15 cellular contexts compared by ENCODE assay signal in the genomic region with DNA sequence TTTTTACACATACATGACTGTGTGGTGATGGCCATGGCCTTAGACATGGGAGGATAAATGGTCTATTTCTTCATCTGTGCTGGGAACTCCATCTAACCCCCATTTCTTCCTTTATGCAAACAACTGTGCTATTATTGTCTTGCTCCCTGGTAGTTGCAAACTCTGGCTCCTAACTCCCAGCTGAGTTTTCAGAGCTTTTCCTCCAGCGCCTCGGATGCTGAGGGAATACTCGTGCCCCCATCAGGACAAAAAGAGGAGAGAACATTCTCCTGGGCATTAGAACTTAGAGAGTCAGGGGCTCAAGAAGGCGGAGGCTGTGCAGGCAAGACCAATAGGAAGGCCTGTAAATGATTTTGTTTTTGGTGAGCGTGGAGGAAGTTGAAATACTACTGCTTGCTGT. TPM values are rescaled to one million over a fixed set of nuclear protein-coding genes. Genes with fewer than 3 reads are reported as not detected.
DNase-seq lines count a peak whose midpoint lies in the region; ATAC-seq and TF ChIP-seq lines count a peak whose summit lies in the region.
"Had no signal": no experiment of that assay in that cellular context is flagged by ENCODE, and none has a peak within 500 bp of the region (broad histone marks: within the 10 kb centered on the region; RNA-seq: fewer than 3 reads in every experiment).

No MANE protein-coding gene starts in this region.

- H3K36me3 Mint-ChIP-seq in WTC11 (no peaks in the 10 kb centered on the region), nephron progenitor cell (ENCODE audit: low read depth) (peaks cover 11% of the 10 kb centered on the region)

- ATAC-seq in WTC11 (peak; percentile 15; the same call in 1 of the 2 replicates), HG03342 (IDR thresholded peaks at IDR 0.05; ENCODE audit: unreplicated experiment) (no peak), HG03095 (IDR thresholded peaks at IDR 0.05; ENCODE audit: unreplicated experiment) (no peak)
- ATAC-seq: left lobe of liver had no signal

- H3K4me3 ChIP-seq in esophagus squamous epithelium, result peak overlapping the region in 3 of 4 donors; percentile 48 to 77 (median 65)

- H3K4me3 Mint-ChIP-seq in WTC11, result no peak overlapping the region
- H3K4me3 Mint-ChIP-seq in nephron progenitor cell, result peak overlapping the region; percentile 57
- H3K4me3 Mint-ChIP-seq: CD4-positive, alpha-beta T cell had no signal

- DNase-seq in WTC11 (ENCODE audit: low spot score), result no peak
- DNase-seq in esophagus squamous epithelium (lab: John Stamatoyannopoulos, UW), result no peak
- DNase-seq in nephron progenitor cell, result no peak
- DNase-seq in activated T-cell treated with anti-CD3 and anti-CD28 coated beads for 4 hours, result no peak
- no peak for DNase-seq in occipital lobe (lab: John Stamatoyannopoulos, UW)
- DNase-seq: activated CD4-positive, alpha-beta T cell treated with anti-CD3 and anti-CD28 coated beads, Interleukin-2, amount 50 U/mL, for 1 hour; CD4-positive, alpha-beta T cell; effector CD8-positive, alpha-beta T cell; MV-4-11; SHP77; T1000 had no signal

- H3K9me3 ChIP-seq in esophagus squamous epithelium, result no peaks in the 10 kb centered on the region

- H3K4me1 Mint-ChIP-seq in WTC11 (peaks cover 26% of the 10 kb centered on the region), nephron progenitor cell (peaks cover 54% of the 10 kb centered on the region)

- 72 to 84% methylated on average over 5 of the region's 5 CpGs for WGBS in esophagus squamous epithelium, 2 donors

- CTCF ChIA-PET in WTC11 (lab: Charles Lee), result interaction anchor here (1.2 to 1.7 kb wide), 3 partner anchors 17 to 432 kb away, joined by 3 to 4 read pairs (median 4); no protein-coding TSS in a partner anchor

- no peak for TF ChIP-seq POLR2A in esophagus squamous epithelium (IDR thresholded peaks at IDR 0.05)

- TF ChIP-seq CTCF in WTC11 (IDR thresholded peaks at IDR 0.05), result no peak
- TF ChIP-seq CTCF in esophagus squamous epithelium (IDR thresholded peaks at IDR 0.05), result no peak
- no peak for TF ChIP-seq CTCF in nephron progenitor cell (IDR thresholded peaks at IDR 0.05)

- peaks cover 0 to 53% (median 4%) of the 10 kb centered on the region in 4 donors for H3K27me3 ChIP-seq in esophagus squamous epithelium

- no peaks in the 10 kb centered on the region for H3K36me3 ChIP-seq in esophagus squamous epithelium

- H3K27ac Mint-ChIP-seq in WTC11, result no peak overlapping the region
- no peak overlapping the region for H3K27ac Mint-ChIP-seq in nephron progenitor cell
- H3K27ac Mint-ChIP-seq: CD4-positive, alpha-beta T cell had no signal

- intact Hi-C loops in esophagus squamous epithelium (cut with DNase I), result no loop called here

- peaks cover 0 to 33% (median 4%) of the 10 kb centered on the region in 3 donors for H3K4me1 ChIP-seq in esophagus squamous epithelium

- H3K27ac ChIP-seq in esophagus squamous epithelium (peak overlapping the region in 3 of 4 donors; percentile 77 to 90 (median 89)), temporal lobe (ENCODE audit: low read depth, low read length) (peak overlapping the region; percentile 94)

- H3K9me3 Mint-ChIP-seq in WTC11, result no peaks in the 10 kb centered on the region
- H3K9me3 Mint-ChIP-seq in nephron progenitor cell, result no peaks in the 10 kb centered on the region
- H3K9me3 Mint-ChIP-seq: CD4-positive, alpha-beta T cell had no signal

- H3K27me3 Mint-ChIP-seq in WTC11 (ENCODE audit: low read depth), result peaks cover 26% of the 10 kb centered on the region
- peaks cover 7% of the 10 kb centered on the region for H3K27me3 Mint-ChIP-seq in nephron progenitor cell (ENCODE audit: low read depth, poor library complexity)

- POLR2A ChIA-PET in WTC11 (lab: Charles Lee), result no interaction called here

TF ChIP-seq in WTC11, 78 proteins besides CTCF, POLR2A, EP300 and RAD21:
- TF ChIP-seq, protein P1, sequence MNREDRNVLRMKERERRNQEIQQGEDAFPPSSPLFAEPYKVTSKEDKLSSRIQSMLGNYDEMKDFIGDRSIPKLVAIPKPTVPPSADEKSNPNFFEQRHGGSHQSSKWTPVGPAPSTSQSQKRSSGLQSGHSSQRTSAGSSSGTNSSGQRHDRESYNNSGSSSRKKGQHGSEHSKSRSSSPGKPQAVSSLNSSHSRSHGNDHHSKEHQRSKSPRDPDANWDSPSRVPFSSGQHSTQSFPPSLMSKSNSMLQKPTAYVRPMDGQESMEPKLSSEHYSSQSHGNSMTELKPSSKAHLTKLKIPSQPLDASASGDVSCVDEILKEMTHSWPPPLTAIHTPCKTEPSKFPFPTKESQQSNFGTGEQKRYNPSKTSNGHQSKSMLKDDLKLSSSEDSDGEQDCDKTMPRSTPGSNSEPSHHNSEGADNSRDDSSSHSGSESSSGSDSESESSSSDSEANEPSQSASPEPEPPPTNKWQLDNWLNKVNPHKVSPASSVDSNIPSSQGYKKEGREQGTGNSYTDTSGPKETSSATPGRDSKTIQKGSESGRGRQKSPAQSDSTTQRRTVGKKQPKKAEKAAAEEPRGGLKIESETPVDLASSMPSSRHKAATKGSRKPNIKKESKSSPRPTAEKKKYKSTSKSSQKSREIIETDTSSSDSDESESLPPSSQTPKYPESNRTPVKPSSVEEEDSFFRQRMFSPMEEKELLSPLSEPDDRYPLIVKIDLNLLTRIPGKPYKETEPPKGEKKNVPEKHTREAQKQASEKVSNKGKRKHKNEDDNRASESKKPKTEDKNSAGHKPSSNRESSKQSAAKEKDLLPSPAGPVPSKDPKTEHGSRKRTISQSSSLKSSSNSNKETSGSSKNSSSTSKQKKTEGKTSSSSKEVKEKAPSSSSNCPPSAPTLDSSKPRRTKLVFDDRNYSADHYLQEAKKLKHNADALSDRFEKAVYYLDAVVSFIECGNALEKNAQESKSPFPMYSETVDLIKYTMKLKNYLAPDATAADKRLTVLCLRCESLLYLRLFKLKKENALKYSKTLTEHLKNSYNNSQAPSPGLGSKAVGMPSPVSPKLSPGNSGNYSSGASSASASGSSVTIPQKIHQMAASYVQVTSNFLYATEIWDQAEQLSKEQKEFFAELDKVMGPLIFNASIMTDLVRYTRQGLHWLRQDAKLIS (CRISPR knock-in tag; IDR thresholded peaks at IDR 0.05; ENCODE audit: borderline replicate concordance), result no peak
- no peak for TF ChIP-seq ZNF317 (CRISPR knock-in tag; IDR thresholded peaks at IDR 0.05; ENCODE audit: borderline replicate concordance, low read depth)
- TF ChIP-seq ZNF671 (CRISPR knock-in tag; IDR thresholded peaks at IDR 0.05), result no peak
- TF ChIP-seq NFE2L1 (CRISPR knock-in tag; IDR thresholded peaks at IDR 0.05), result no peak
- TF ChIP-seq ZNF121 (CRISPR knock-in tag; IDR thresholded peaks at IDR 0.05), result no peak
TF ChIP-seq in WTC11: peak in this region for 0.

RNA-seq across cellular contexts. Expression of a gene that starts 2.1 kb away (rescaled TPM):
- 2.0 to 3.1 TPM (median 3.0 TPM) in 3 replicates for total RNA-seq in WTC11 (2021)
- total RNA-seq in esophagus squamous epithelium, result 10 to 100 TPM in 2 of 4 donors, 1 to 10 TPM in 2; 3.7 to 55.9 (median 11.9) TPM
- 10.1 TPM for total RNA-seq in temporal lobe
- 14.0 TPM for total RNA-seq in occipital lobe
- total RNA-seq: CD4-positive, alpha-beta T cell had no signal
